In the genomic region with DNA sequence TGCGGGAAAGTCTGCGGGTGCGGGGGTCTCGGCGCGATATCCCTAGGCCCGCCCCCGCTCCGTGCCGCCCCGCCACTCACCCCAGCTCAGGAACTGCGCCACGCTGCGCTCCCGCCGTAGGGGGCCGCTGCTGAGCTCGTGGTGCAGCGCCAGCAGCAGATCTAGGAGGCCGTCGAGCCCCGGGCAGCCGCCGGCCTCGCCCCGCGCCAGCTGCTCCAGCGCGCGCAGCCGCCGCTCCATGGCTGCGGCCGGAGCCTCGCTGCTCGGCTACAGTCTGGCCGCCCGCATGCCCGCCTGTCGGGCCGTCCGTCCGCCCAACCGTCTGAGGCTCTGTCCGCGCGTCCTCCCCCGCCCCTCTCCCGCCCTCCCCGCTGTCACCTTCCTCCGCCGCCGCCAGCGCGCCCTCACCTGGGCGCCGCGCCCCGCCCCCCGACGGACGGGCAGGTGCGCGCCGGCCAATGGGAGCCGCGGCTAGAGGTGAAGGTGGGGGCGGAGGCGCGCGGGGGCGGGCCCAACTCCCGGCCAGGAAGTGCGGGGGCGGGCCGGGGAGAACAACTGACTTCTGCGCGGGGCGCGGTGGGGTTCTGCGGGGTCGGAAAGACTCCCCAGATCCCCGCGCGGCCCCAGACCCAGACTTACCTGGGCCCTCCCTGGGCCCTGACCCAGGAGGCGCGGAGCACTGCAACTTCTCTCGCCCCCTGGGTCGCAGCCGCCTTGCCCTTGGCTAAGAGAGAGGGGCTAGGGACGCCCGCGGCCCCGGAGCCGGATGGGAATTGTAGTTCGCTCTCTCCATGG, we compare ENCODE assay signal across 8 cellular contexts. TPM values are rescaled to one million over a fixed set of nuclear protein-coding genes. Genes with fewer than 3 reads are reported as not detected.
DNase-seq lines count a peak whose midpoint lies in the region; ATAC-seq and TF ChIP-seq lines count a peak whose summit lies in the region.

A gene with protein sequence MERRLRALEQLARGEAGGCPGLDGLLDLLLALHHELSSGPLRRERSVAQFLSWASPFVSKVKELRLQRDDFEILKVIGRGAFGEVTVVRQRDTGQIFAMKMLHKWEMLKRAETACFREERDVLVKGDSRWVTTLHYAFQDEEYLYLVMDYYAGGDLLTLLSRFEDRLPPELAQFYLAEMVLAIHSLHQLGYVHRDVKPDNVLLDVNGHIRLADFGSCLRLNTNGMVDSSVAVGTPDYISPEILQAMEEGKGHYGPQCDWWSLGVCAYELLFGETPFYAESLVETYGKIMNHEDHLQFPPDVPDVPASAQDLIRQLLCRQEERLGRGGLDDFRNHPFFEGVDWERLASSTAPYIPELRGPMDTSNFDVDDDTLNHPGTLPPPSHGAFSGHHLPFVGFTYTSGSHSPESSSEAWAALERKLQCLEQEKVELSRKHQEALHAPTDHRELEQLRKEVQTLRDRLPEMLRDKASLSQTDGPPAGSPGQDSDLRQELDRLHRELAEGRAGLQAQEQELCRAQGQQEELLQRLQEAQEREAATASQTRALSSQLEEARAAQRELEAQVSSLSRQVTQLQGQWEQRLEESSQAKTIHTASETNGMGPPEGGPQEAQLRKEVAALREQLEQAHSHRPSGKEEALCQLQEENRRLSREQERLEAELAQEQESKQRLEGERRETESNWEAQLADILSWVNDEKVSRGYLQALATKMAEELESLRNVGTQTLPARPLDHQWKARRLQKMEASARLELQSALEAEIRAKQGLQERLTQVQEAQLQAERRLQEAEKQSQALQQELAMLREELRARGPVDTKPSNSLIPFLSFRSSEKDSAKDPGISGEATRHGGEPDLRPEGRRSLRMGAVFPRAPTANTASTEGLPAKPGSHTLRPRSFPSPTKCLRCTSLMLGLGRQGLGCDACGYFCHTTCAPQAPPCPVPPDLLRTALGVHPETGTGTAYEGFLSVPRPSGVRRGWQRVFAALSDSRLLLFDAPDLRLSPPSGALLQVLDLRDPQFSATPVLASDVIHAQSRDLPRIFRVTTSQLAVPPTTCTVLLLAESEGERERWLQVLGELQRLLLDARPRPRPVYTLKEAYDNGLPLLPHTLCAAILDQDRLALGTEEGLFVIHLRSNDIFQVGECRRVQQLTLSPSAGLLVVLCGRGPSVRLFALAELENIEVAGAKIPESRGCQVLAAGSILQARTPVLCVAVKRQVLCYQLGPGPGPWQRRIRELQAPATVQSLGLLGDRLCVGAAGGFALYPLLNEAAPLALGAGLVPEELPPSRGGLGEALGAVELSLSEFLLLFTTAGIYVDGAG (N-terminal part only) (minus strand): TSS at position 324 of the 795 bp plus-strand sequence. CDS start 84 bp downstream, at position 240.

- H3K36me3 ChIP-seq in GM23338 (ENCODE audit: insufficient read depth) = no peaks in the 10 kb centered on the region

- H3K27ac ChIP-seq in GM23338 (ENCODE audit: low read depth) = no peak within 1 kb of the TSS

- H3K9me3 Mint-ChIP-seq in GM23338 (no peaks in the 10 kb centered on the region), activated B cell treated with CpG ODN at 0.5 μM for 24 hours (no peaks in the 10 kb centered on the region)

- H3K27ac Mint-ChIP-seq in GM23338 = peak within 1 kb of the TSS; percentile 74
- peak within 1 kb of the TSS; percentile 74 for H3K27ac Mint-ChIP-seq in activated B cell treated with CpG ODN at 0.5 μM for 24 hours

- intact Hi-C loops in activated B cell treated with CpG ODN at 0.5 μM for 24 hours (cut with micrococcal nuclease) = loop anchor here (1.0 to 10.0 kb wide), 5 partner anchors 34 to 420 kb away; partner anchors contain the start of genes CAPN1, MEN1 and POLA2

- peak; percentile 47 for ATAC-seq in GM23338
- ATAC-seq in activated B cell treated with CpG ODN at 0.5 μM for 24 hours (ENCODE audit: low read depth) = peak; percentile 58
- ATAC-seq in left lobe of liver = peak; percentile 55
- no peak for ATAC-seq in HG02852 (IDR thresholded peaks at IDR 0.05; ENCODE audit: unreplicated experiment)

- H3K27me3 Mint-ChIP-seq in GM23338 (ENCODE audit: insufficient read depth, low read depth, poor library complexity) (peaks cover 15% of the 10 kb centered on the region), activated B cell treated with CpG ODN at 0.5 μM for 24 hours (no peaks in the 10 kb centered on the region)

- H3K4me3 Mint-ChIP-seq in GM23338 (peak within 1 kb of the TSS; percentile 84), activated B cell treated with CpG ODN at 0.5 μM for 24 hours (peak within 1 kb of the TSS; percentile 78)

- H3K36me3 Mint-ChIP-seq in GM23338 (ENCODE audit: low read depth) (peaks cover 2% of the 10 kb centered on the region; the same call in 2 of the 3 replicates), activated B cell treated with CpG ODN at 0.5 μM for 24 hours (ENCODE audit: low read depth) (peaks cover 3% of the 10 kb centered on the region)

- H3F3A ChIP-seq in GM23338 (replicated peaks; ENCODE audit: low read depth) = no peaks in the 10 kb centered on the region

- DNase-seq in AG09319 (ENCODE audit: extremely low read depth, low read depth) = no peak
- peak; percentile 97 for DNase-seq in GM23338 (ENCODE audit: low spot score)
- peak; percentile 93 for DNase-seq in NCI-H2196 (lab: John Stamatoyannopoulos, UW; ENCODE audit: unreplicated experiment)
- peak; percentile 73 for DNase-seq in activated B cell treated with CpG ODN at 0.5 μM for 24 hours
- peak; percentile 49 for DNase-seq in dedifferentiated amniotic fluid mesenchymal stem cell (ENCODE audit: extremely low spot score)
- peak; percentile 72 for DNase-seq in left lobe of liver (ENCODE audit: low spot score)
- peak; percentile 44 for DNase-seq in stimulated activated naive CD4-positive, alpha-beta T cell treated with Interleukin-2 at 50 U/mL for 16 hours (lab: John Stamatoyannopoulos, UW)

- no peaks in the 10 kb centered on the region for H3K27me3 ChIP-seq in GM23338 (ENCODE audit: insufficient read depth)

- H3K4me2 ChIP-seq in GM23338 = peak within 1 kb of the TSS; percentile 93

- peak within 1 kb of the TSS; percentile 88 for H2AFZ ChIP-seq in GM23338

- POLR2A ChIA-PET in activated B cell treated with CpG ODN at 0.5 μM for 24 hours (lab: Charles Lee) = interaction anchor here (0.5 to 27.6 kb wide), 9 partner anchors 15 to 888 kb away, joined by 3 to 1194 read pairs (median 4); partner anchors contain the start of genes EHD1, POLA2, PPP2R5B and RASGRP2

- no peaks in the 10 kb centered on the region for H3K79me2 ChIP-seq in GM23338 (replicated peaks; ENCODE audit: insufficient read depth)

- peak within 1 kb of the TSS; percentile 86 for H3K4me3 ChIP-seq in GM23338

- peaks cover 12% of the 10 kb centered on the region for H3K4me1 ChIP-seq in GM23338 (ENCODE audit: insufficient read depth)

- CTCF ChIA-PET in activated B cell treated with CpG ODN at 0.5 μM for 24 hours (lab: Charles Lee) = interaction anchor here (0.6 to 7.8 kb wide), 15 partner anchors 21 to 337 kb away, joined by 3 to 310 read pairs (median 4); partner anchors contain the start of genes ARL2, CAPN1, RASGRP2 and SF1

- peaks cover 35% of the 10 kb centered on the region for H3K4me1 Mint-ChIP-seq in GM23338
- peaks cover 40% of the 10 kb centered on the region for H3K4me1 Mint-ChIP-seq in activated B cell treated with CpG ODN at 0.5 μM for 24 hours

- no peaks in the 10 kb centered on the region for H3K9me2 ChIP-seq in GM23338 (ENCODE audit: insufficient read depth)

- TF ChIP-seq CTCF in AG09319 (IDR thresholded peaks at IDR 0.05; ENCODE audit: low read depth, low read length) = peak; percentile 52
- peak in 1 of 2 experiments; percentile 57; a peak in 3 of 4 replicates for TF ChIP-seq CTCF in GM23338 (conservative IDR thresholded peaks at IDR 0.05; ENCODE audit: low read depth in 2 of 2)
- no peak for TF ChIP-seq CTCF in activated B cell treated with CpG ODN at 0.5 μM for 24 hours (IDR thresholded peaks at IDR 0.05)

- no peaks in the 10 kb centered on the region for H4K20me1 ChIP-seq in GM23338 (replicated peaks; ENCODE audit: insufficient read depth)

TF ChIP-seq in GM23338, 12 proteins besides CTCF, POLR2A, EP300 and RAD21 (continues in another document):
- TF ChIP-seq STAT1 (IDR thresholded peaks at IDR 0.05; ENCODE audit: unreplicated experiment) (no peak), NANOG (IDR thresholded peaks at IDR 0.05; ENCODE audit: borderline replicate concordance) (no peak), CREB1 (CRISPR knock-in tag; IDR thresholded peaks at IDR 0.05; ENCODE audit: low read depth) (0 out of 2 replicates have a peak, but pooled peaks have one; percentile 5), ZNF331 (CRISPR knock-in tag; IDR thresholded peaks at IDR 0.05; ENCODE audit: low read depth) (no peak), ETS1 (IDR thresholded peaks at IDR 0.05) (peak; percentile 52), JUNB (IDR thresholded peaks at IDR 0.05; ENCODE audit: unreplicated experiment) (no peak), EZH2 (IDR thresholded peaks at IDR 0.05; ENCODE audit: low read depth, unreplicated experiment) (no peak)

RNA-seq across cellular contexts. Expression of the gene that starts here (rescaled TPM):
- 10.1 and 11.6 TPM in 2 replicates for total RNA-seq in GM23338 (2014; rRNA removed; shearing (Covaris generic))
- 1.8 and 2.3 TPM in 2 replicates for polyA plus RNA-seq in GM23338 (2016; fragmentation: Nextera tagmentation; extraction: Ambion mirVana)
- total RNA-seq in activated B cell treated with CpG ODN at 0.5 μM for 24 hours (2.2 and 3.7 TPM in 2 replicates), left lobe of liver (1.2 TPM)
